ENCODE assay signal across 30 cellular contexts in genomic region chr3:81048058-81048665, GRCh38.
"Had no signal": no experiment of that assay in that cellular context is flagged by ENCODE, and none has a peak within 500 bp of the region (broad histone marks: within the 10 kb centered on the region; RNA-seq: fewer than 3 reads in every experiment).

No MANE protein-coding gene starts in this region.

- H3K27me3 Mint-ChIP-seq: activated CD4-positive, alpha-beta T cell treated with anti-CD3 and anti-CD28 coated beads, Interleukin-2, amount 10 ng/mL, durations not matched to agents 7 days and 5 days; activated T-cell treated with anti-CD3 and anti-CD28 coated beads, Interleukin-2, amount 50 U/mL, for 24 hours had no signal

- H3K9me3 ChIP-seq: adrenal gland, body of pancreas, breast epithelium had no signal

- H3K9ac ChIP-seq: KMS-11 had no signal

- H3K4me2 ChIP-seq: KMS-11, PC-9 had no signal

- H3K9me3 Mint-ChIP-seq: activated CD4-positive, alpha-beta T cell treated with anti-CD3 and anti-CD28 coated beads, Interleukin-2, amount 10 ng/mL, durations not matched to agents 7 days and 5 days had no signal

- FAIRE-seq: astrocyte, TTC549 had no signal

- H3K4me3 ChIP-seq: adrenal gland, body of pancreas, breast epithelium, PC-9 had no signal

- DNase-seq: activated CD4-positive, alpha-beta T cell treated with anti-CD3 and anti-CD28 coated beads, Interleukin-2, amount 10 ng/mL, durations not matched to agents 7 days and 5 days; activated CD4-positive, alpha-beta T cell treated with anti-CD3 and anti-CD28 coated beads, Interleukin-2, amount 50 U/mL, for 48 hours; activated CD8-positive, alpha-beta T cell treated with anti-CD3 and anti-CD28 coated beads, Interleukin-2, amount 10 ng/mL, durations not matched to agents 7 days and 5 days; activated gamma-delta T cell treated with Interleukin-2 at 50 U/mL for 16 hours; activated naive CD4-positive, alpha-beta T cell treated with anti-CD3 and anti-CD28 coated beads for 36 hours; activated T-cell treated with anti-CD3 and anti-CD28 coated beads, Interleukin-2, amount 50 U/mL, for 24 hours; adrenal gland; MM.1S; MV-4-11; NCI-H1092; NCI-H1417; NCI-H146; NCI-H187; NCI-H2029 treated with DMSO at 0.1 percent for 48 hours; NCI-H2107; NCI-H2171; NCI-H2227 treated with DMSO at 0.1 percent for 48 hours; NCI-H446 treated with DMSO at 0.1 percent for 48 hours; NCI-H524; NK-92 treated with Interleukin-12 subunit alpha and Interleukin-12 subunit beta, amount 100 ng/mL, for 24 hours; PC-9; Right ventricle myocardium superior had no signal

- H3K4me3 Mint-ChIP-seq: activated CD4-positive, alpha-beta T cell treated with anti-CD3 and anti-CD28 coated beads, Interleukin-2, amount 10 ng/mL, durations not matched to agents 7 days and 5 days; activated CD8-positive, alpha-beta T cell treated with anti-CD3 and anti-CD28 coated beads, Interleukin-2, amount 10 ng/mL, durations not matched to agents 7 days and 5 days; activated naive CD4-positive, alpha-beta T cell treated with anti-CD3 and anti-CD28 coated beads for 36 hours; activated T-cell treated with anti-CD3 and anti-CD28 coated beads, Interleukin-2, amount 50 U/mL, for 24 hours; T-helper 1 cell treated with Interleukin-12 subunit alpha and Interleukin-12 subunit beta and Interleukin-4 antibody, amounts not matched to agents 30 μg/mL and 1 μg/mL, for 36 hours; T-helper 2 cell treated with Interferon-gamma antibody and Interleukin-4, amounts not matched to agents 5 μg/mL and 100 μg/mL, for 36 hours had no signal

- H3K36me3 Mint-ChIP-seq: activated naive CD4-positive, alpha-beta T cell treated with anti-CD3 and anti-CD28 coated beads, Interleukin-2, amount 50 U/mL, for 72 hours had no signal

- H2AFZ ChIP-seq: PC-9 had no signal

- H3K27me3 ChIP-seq: adrenal gland, body of pancreas, breast epithelium had no signal

- H3K27ac ChIP-seq: adrenal gland, body of pancreas, breast epithelium, KMS-11, PC-9 had no signal

- H3K27ac Mint-ChIP-seq: activated CD4-positive, alpha-beta T cell treated with anti-CD3 and anti-CD28 coated beads, Interleukin-2, amount 10 ng/mL, durations not matched to agents 7 days and 5 days; activated CD8-positive, alpha-beta T cell treated with anti-CD3 and anti-CD28 coated beads, Interleukin-2, amount 10 ng/mL, durations not matched to agents 7 days and 5 days; activated naive CD4-positive, alpha-beta T cell treated with anti-CD3 and anti-CD28 coated beads for 36 hours; activated naive CD4-positive, alpha-beta T cell treated with anti-CD3 and anti-CD28 coated beads, Interleukin-2, amount 50 U/mL, for 72 hours; activated T-cell treated with anti-CD3 and anti-CD28 coated beads, Interleukin-2, amount 50 U/mL, for 24 hours; T-helper 1 cell treated with Interleukin-12 subunit alpha and Interleukin-12 subunit beta and Interleukin-4 antibody, amounts not matched to agents 30 μg/mL and 1 μg/mL, for 36 hours; T-helper 2 cell treated with Interferon-gamma antibody and Interleukin-4, amounts not matched to agents 5 μg/mL and 100 μg/mL, for 36 hours had no signal

- H3K36me3 ChIP-seq: adrenal gland, breast epithelium had no signal

- H3K4me1 ChIP-seq: adrenal gland, body of pancreas, breast epithelium had no signal

- ATAC-seq: activated CD8-positive, alpha-beta T cell treated with anti-CD3 and anti-CD28 coated beads, Interleukin-2, amount 10 ng/mL, durations not matched to agents 7 days and 5 days; activated naive CD4-positive, alpha-beta T cell treated with anti-CD3 and anti-CD28 coated beads, Interleukin-2, amount 50 U/mL, for 72 hours; body of pancreas had no signal

- H3K4me1 Mint-ChIP-seq: activated CD4-positive, alpha-beta T cell treated with anti-CD3 and anti-CD28 coated beads, Interleukin-2, amount 10 ng/mL, durations not matched to agents 7 days and 5 days had no signal
